In the genomic region with DNA sequence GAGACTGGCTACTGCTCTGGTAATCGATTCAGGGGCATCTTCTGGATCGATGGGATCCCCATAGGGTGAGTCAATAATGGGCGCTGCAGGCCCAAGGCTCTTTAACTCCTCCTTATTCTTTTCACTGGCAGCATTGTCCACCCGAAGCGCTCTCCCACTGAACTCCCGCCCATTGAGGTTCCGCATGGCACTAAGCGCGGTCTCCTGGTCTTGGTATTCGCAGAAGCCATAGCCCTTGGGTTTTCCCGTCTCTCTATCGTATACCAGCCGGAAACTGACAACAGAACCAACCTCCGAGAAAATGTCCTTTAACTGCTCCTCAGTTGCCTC, we compare ENCODE assay signal across 8 cellular contexts. TPM values are rescaled to one million over a fixed set of nuclear protein-coding genes. Genes with fewer than 3 reads are reported as not detected.
A peak's percentile ranks its signal among the peaks of the same experiment; 100 is the strongest.
DNase-seq lines count a peak whose midpoint lies in the region; TF ChIP-seq lines count a peak whose summit lies in the region.

No MANE protein-coding gene starts in this region.

- TF ChIP-seq CTCF in GM12865 (IDR thresholded peaks at IDR 0.05; ENCODE audit: insufficient read depth, low read depth, low read length, missing control alignments) (no peak), MM.1S (IDR thresholded peaks at IDR 0.05; ENCODE audit: low read length) (no peak)

- H3K9ac ChIP-seq in MM.1S (ENCODE audit: low read length) = peak overlapping the region; percentile 90
- H3K9ac ChIP-seq in mucosa of rectum (ENCODE audit: low read depth in 1 of 2, low read length in 2 of 2) = peak overlapping the region; percentile 86 to 89

- no peak for DNase-seq in GM12865 (ENCODE audit: low read depth)
- no peak for DNase-seq in H7
- DNase-seq in MM.1S = no peak
- DNase-seq in DMS153 treated with DMSO at 0.1 percent for 48 hours (lab: John Stamatoyannopoulos, UW; ENCODE audit: unreplicated experiment) = no peak
- DNase-seq in NCI-H526 treated with DMSO at 0.1 percent for 48 hours (lab: John Stamatoyannopoulos, UW) = no peak
- DNase-seq in NCI-H69 (lab: John Stamatoyannopoulos, UW) = no peak

- H3K9me3 ChIP-seq in MM.1S (replicated peaks; ENCODE audit: insufficient read depth, low read length) (no peaks in the 10 kb centered on the region), mucosa of rectum (ENCODE audit: control insufficient read depth in 2 of 2, low read length in 2 of 2) (no peaks in the 10 kb centered on the region)

- H3K9me2 ChIP-seq in MM.1S (replicated peaks; ENCODE audit: insufficient read depth, low read length) = no peaks in the 10 kb centered on the region

- H3K4me1 ChIP-seq in MM.1S (ENCODE audit: low read length) = peaks cover 8% of the 10 kb centered on the region
- peaks cover 12 to 18% of the 10 kb centered on the region in 2 donors for H3K4me1 ChIP-seq in mucosa of rectum (ENCODE audit: control insufficient read depth in 2 of 2, insufficient read depth in 2 of 2, low read length in 2 of 2)

- H2AFZ ChIP-seq in MM.1S (ENCODE audit: low read length) = peak overlapping the region; percentile 86

- H3K36me3 ChIP-seq in H7 (replicated peaks; ENCODE audit: control insufficient read depth, insufficient read depth, low read length) = no peaks in the 10 kb centered on the region; the same call in 1 of the 2 replicates
- H3K36me3 ChIP-seq in MM.1S (replicated peaks; ENCODE audit: insufficient read depth, low read length) = no peaks in the 10 kb centered on the region
- peaks cover 0 to 4% of the 10 kb centered on the region in 2 donors for H3K36me3 ChIP-seq in mucosa of rectum (ENCODE audit: control insufficient read depth in 2 of 2, insufficient read depth in 2 of 2, low read length in 2 of 2)

- no peaks in the 10 kb centered on the region for H3F3A ChIP-seq in MM.1S (ENCODE audit: insufficient read depth, low read length)

- H3K4me2 ChIP-seq in MM.1S (ENCODE audit: low read depth, low read length) = peak overlapping the region; percentile 83

- H3K79me2 ChIP-seq in MM.1S (ENCODE audit: low read length) = peaks cover 29% of the 10 kb centered on the region

- no peaks in the 10 kb centered on the region for H3K27me3 ChIP-seq in H7 (ENCODE audit: control insufficient read depth, insufficient read depth, low read length)
- no peaks in the 10 kb centered on the region for H3K27me3 ChIP-seq in MM.1S (replicated peaks; ENCODE audit: insufficient read depth, low read length)
- H3K27me3 ChIP-seq in mucosa of rectum (ENCODE audit: control insufficient read depth in 2 of 2, insufficient read depth in 2 of 2, low read length in 2 of 2) = no peaks in the 10 kb centered on the region

- peak overlapping the region; percentile 86; the same call in 1 of the 2 replicates for H3K27ac ChIP-seq in MM.1S (ENCODE audit: low read length)
- peak overlapping the region; percentile 99 for H3K27ac ChIP-seq in cingulate gyrus (ENCODE audit: low read depth, low read length)
- H3K27ac ChIP-seq in mucosa of rectum (ENCODE audit: low read depth in 2 of 2, low read length in 2 of 2) = peak overlapping the region; percentile 87 to 95

- H3K4me3 ChIP-seq in GM12865 (ENCODE audit: low read depth, low read length) = peak overlapping the region; percentile 96
- H3K4me3 ChIP-seq in H7 (ENCODE audit: insufficient read depth, low read depth, low read length) = peak overlapping the region; percentile 62
- H3K4me3 ChIP-seq in MM.1S (ENCODE audit: low read length) = peak overlapping the region; percentile 81
- peak overlapping the region; percentile 94 to 95 for H3K4me3 ChIP-seq in mucosa of rectum (ENCODE audit: low read length in 2 of 2)

- no peaks in the 10 kb centered on the region for H4K20me1 ChIP-seq in MM.1S (ENCODE audit: insufficient read depth, low read length)

RNA-seq across cellular contexts. Expression of gene CSTF2T, which starts 0.3 kb away (rescaled TPM):
- 21.5 and 25.6 TPM in 2 replicates for total RNA-seq in H7 (2014; rRNA removed; shearing (Covaris generic))
